ENCODE assay signal across 16 cellular contexts in the genomic region with DNA sequence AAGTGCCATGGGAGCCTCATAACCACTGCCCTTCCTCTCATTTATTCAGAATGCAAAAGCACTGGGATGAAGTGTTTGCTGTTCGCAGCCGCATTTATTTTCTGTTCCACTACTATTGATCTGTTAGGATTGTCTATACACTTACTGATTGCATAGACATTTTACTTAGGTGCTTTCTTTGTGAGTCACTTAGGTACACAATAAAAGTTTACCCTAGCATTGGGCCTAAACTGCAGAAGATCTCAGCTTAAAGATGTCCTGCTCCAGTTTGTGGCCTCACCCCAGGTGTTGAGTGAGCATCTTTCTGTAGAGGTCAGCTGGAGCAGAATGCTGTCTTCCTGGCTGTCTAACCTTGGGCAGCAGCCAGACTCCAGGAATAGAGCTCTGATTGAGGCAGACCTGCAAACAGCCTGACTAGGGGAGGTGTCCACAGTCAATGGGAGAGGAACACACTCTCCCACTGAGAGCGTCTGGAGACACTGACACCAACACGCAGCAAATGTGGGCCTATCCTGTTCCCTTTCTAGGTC. TPM values are rescaled to one million over a fixed set of nuclear protein-coding genes. Genes with fewer than 3 reads are reported as not detected.
DNase-seq lines count a peak whose midpoint lies in the region; ATAC-seq and TF ChIP-seq lines count a peak whose summit lies in the region.
"Had no signal": no experiment of that assay in that cellular context is flagged by ENCODE, and none has a peak within 500 bp of the region (broad histone marks: within the 10 kb centered on the region; RNA-seq: fewer than 3 reads in every experiment).

No MANE protein-coding gene starts in this region.

- H3K4me3 ChIP-seq in right atrium auricular region (no peak overlapping the region), right lobe of liver (no peak overlapping the region), upper lobe of right lung (no peak overlapping the region), lower leg skin (ENCODE audit: low read depth, poor library complexity, severe bottlenecking) (no peak overlapping the region)
- H3K4me3 ChIP-seq: A549, SK-N-MC had no signal

- DNase-seq in Right ventricle myocardium superior (peak; percentile 50), right atrium auricular region (ENCODE audit: low spot score) (no peak), chondrocyte (ENCODE audit: low spot score) (no peak), right lobe of liver (peak in 1 of 3 donors; percentile 58), upper lobe of right lung (no peak), NCI-H2227 treated with DMSO at 0.1 percent for 48 hours (lab: John Stamatoyannopoulos, UW) (no peak), lower leg skin (ENCODE audit: low spot score in 2 of 2) (no peak)
- DNase-seq: DMS79 treated with DMSO at 0.1 percent for 48 hours, GDM1, GOT3, NCI-H1048, NCI-H1694, NCI-H446 treated with DMSO at 0.1 percent for 48 hours, NCI-H82 had no signal

- H3K27me3 Mint-ChIP-seq in chondrocyte (ENCODE audit: low read depth) = no peaks in the 10 kb centered on the region

- H3K36me3 ChIP-seq in right atrium auricular region (peaks cover 38% of the 10 kb centered on the region), right lobe of liver (peaks cover 0 to 7% (median 3%) of the 10 kb centered on the region in 4 donors), upper lobe of right lung (peaks cover 57% of the 10 kb centered on the region)

- H3K9me3 ChIP-seq in right atrium auricular region (no peaks in the 10 kb centered on the region), right lobe of liver (no peaks in the 10 kb centered on the region), upper lobe of right lung (no peaks in the 10 kb centered on the region)
- H3K9me3 ChIP-seq: A549 had no signal

- no peaks in the 10 kb centered on the region for H3K9me3 Mint-ChIP-seq in chondrocyte (ENCODE audit: low read depth)

- H3K27ac Mint-ChIP-seq in chondrocyte (ENCODE audit: unreplicated experiment) = peak overlapping the region; percentile 45

- no peak overlapping the region for H3K27ac ChIP-seq in right atrium auricular region
- H3K27ac ChIP-seq in right lobe of liver = peak overlapping the region in 1 of 3 donors; percentile 24
- H3K27ac ChIP-seq in upper lobe of right lung = no peak overlapping the region
- H3K27ac ChIP-seq: A549, SK-N-MC had no signal

- TF ChIP-seq CTCF in right atrium auricular region (IDR thresholded peaks at IDR 0.05) = no peak
- TF ChIP-seq CTCF in chondrocyte (IDR thresholded peaks at IDR 0.05) = no peak
- no peak for TF ChIP-seq CTCF in right lobe of liver (IDR thresholded peaks at IDR 0.05)
- TF ChIP-seq CTCF in upper lobe of right lung (IDR thresholded peaks at IDR 0.05) = no peak
- TF ChIP-seq CTCF in lower leg skin (IDR thresholded peaks at IDR 0.05) = no peak

- intact Hi-C loops in Right ventricle myocardium superior (cut with DNase I) = no loop called here
- intact Hi-C loops in right lobe of liver (cut with DNase I) = loop anchor here in 1 of 2 donors (10.0 kb wide), 1 partner anchor 257 kb away; no protein-coding TSS in a partner anchor
- intact Hi-C loops in upper lobe of right lung (cut with DNase I) = no loop called here
- intact Hi-C loops in lower leg skin (cut with DNase I; ENCODE audit: low total_unique reads) = no loop called here

- WGBS in right lobe of liver (ENCODE audit: insufficient coverage, low coverage, low lambda C conversion rate, missing lambda C conversion rate) = 30% methylated on average over 2 of the region's 4 CpGs
- WGBS in lower leg skin, 2 donors = 97 to 99% methylated on average over 4 of the region's 4 CpGs

- TF ChIP-seq POLR2A in right lobe of liver (IDR thresholded peaks at IDR 0.05) = no peak
- TF ChIP-seq POLR2A in lower leg skin (IDR thresholded peaks at IDR 0.05) = no peak

- peaks cover 56% of the 10 kb centered on the region for H3K36me3 Mint-ChIP-seq in chondrocyte (ENCODE audit: low read depth)

- ATAC-seq in Right ventricle myocardium superior (ENCODE audit: poor library complexity) = peak; percentile 87
- peak; percentile 78 to 84 (median 82) for ATAC-seq in right lobe of liver
- ATAC-seq in upper lobe of right lung = no peak
- ATAC-seq: A549 had no signal

- peaks cover 81% of the 10 kb centered on the region for H3K4me1 Mint-ChIP-seq in chondrocyte (ENCODE audit: low read depth)

- H3K27me3 ChIP-seq in right atrium auricular region (no peaks in the 10 kb centered on the region), right lobe of liver (no peaks in the 10 kb centered on the region), upper lobe of right lung (no peaks in the 10 kb centered on the region)

- no peak overlapping the region for H3K4me3 Mint-ChIP-seq in chondrocyte (ENCODE audit: unreplicated experiment)

- no peaks in the 10 kb centered on the region for H3K4me1 ChIP-seq in right atrium auricular region
- peaks cover 0 to 23% (median 0%) of the 10 kb centered on the region in 4 donors for H3K4me1 ChIP-seq in right lobe of liver
- no peaks in the 10 kb centered on the region for H3K4me1 ChIP-seq in upper lobe of right lung
- H3K4me1 ChIP-seq: A549 had no signal

RNA-seq across cellular contexts. Expression of gene GPR21, which starts 54.0 kb away (rescaled TPM):
- total RNA-seq in Right ventricle myocardium superior = not detected
- 1 to 10 TPM in 1 of 2 donors, not detected in 1; 1.4 TPM for total RNA-seq in right atrium auricular region
- 3.9 to 5.5 TPM (median 4.8 TPM) in 3 replicates for total RNA-seq in chondrocyte
- total RNA-seq in right lobe of liver = under 1 TPM in 4 of 6 experiments, not detected in 2; 0.44 to 0.68 (median 0.54) TPM
- 3.3 TPM for total RNA-seq in upper lobe of right lung
- 1 to 10 TPM in 2 of 4 donors, not detected in 2; 1.3 to 2.7 TPM for total RNA-seq in lower leg skin
